ENCODE assay signal across 3 cellular contexts in the genomic region with DNA sequence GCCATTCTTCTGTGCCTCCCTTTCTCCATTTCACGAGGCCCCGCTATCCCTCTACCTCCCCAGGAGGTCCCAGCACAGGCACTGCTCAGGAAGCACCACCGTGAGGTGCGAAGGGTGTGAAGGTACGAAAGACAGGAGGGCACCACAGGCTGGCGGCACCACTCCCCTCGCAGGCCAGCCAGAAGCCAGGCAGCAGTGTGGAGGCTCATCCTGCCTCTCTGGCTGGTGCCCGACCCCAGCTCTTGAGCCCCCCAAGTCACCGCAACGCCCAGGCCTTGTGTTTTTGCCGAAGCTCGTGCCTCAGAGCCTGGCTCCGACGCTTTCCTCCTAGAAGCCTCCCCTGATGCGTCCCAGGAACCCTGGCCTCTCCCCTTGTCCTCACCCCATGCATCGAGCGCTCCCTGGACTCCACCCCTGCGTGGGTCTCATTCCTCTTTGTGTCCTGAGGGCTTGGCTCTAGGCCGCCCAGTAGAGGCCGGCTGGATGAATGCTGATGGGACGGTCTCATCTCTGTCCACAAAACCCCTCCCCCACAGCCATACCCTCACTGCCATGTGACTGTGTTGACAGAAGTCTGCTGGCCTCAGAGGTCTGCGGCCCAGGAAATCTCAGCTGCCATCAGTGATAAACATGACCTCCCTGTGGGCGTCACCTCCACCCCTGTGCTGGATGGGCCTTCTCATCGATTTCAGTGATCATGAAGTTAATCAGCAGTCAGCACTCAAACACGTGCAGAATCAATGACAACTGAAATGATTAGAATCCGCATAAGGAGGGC.
TF ChIP-seq lines count a peak whose summit lies in the region.

No MANE protein-coding gene starts in this region.

TF ChIP-seq in SK-N-SH, 30 proteins besides CTCF, POLR2A, EP300 and RAD21:
- TF ChIP-seq, protein P1, sequence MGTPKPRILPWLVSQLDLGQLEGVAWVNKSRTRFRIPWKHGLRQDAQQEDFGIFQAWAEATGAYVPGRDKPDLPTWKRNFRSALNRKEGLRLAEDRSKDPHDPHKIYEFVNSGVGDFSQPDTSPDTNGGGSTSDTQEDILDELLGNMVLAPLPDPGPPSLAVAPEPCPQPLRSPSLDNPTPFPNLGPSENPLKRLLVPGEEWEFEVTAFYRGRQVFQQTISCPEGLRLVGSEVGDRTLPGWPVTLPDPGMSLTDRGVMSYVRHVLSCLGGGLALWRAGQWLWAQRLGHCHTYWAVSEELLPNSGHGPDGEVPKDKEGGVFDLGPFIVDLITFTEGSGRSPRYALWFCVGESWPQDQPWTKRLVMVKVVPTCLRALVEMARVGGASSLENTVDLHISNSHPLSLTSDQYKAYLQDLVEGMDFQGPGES (IDR thresholded peaks at IDR 0.05; ENCODE audit: low read depth, low read length): no peak
- TF ChIP-seq TAF1 (IDR thresholded peaks at IDR 0.05; ENCODE audit: borderline replicate concordance, low read depth, low read length) (no peak), SMC3 (IDR thresholded peaks at IDR 0.05; ENCODE audit: low read depth, low read length) (no peak), EZH2phosphoT487 (IDR thresholded peaks at IDR 0.05; ENCODE audit: borderline replicate concordance, low read depth) (no peak), RFX5 (IDR thresholded peaks at IDR 0.05; ENCODE audit: low read length) (no peak), POLR2AphosphoS5 (IDR thresholded peaks at IDR 0.05; ENCODE audit: low read depth, low read length) (no peak), MEF2A (IDR thresholded peaks at IDR 0.05; ENCODE audit: borderline replicate concordance, low read depth) (no peak)

TF ChIP-seq in SK-N-SH treated with all-trans-retinoic acid at 6 μM for 48 hours, 23 proteins besides CTCF, POLR2A, EP300 and RAD21:
- TF ChIP-seq BACH2 (CRISPR knock-in tag; IDR thresholded peaks at IDR 0.05; ENCODE audit: borderline replicate concordance) (no peak), ZC3H10 (CRISPR knock-in tag; IDR thresholded peaks at IDR 0.05) (no peak), SNAI2 (CRISPR knock-in tag; IDR thresholded peaks at IDR 0.05) (no peak), CSDC2 (CRISPR knock-in tag; IDR thresholded peaks at IDR 0.05) (no peak), ISL1 (CRISPR knock-in tag; IDR thresholded peaks at IDR 0.05) (no peak), ZFP3 (CRISPR knock-in tag; IDR thresholded peaks at IDR 0.05) (no peak), ESRRG (CRISPR knock-in tag; IDR thresholded peaks at IDR 0.05) (no peak)
- TF ChIP-seq, protein P2, sequence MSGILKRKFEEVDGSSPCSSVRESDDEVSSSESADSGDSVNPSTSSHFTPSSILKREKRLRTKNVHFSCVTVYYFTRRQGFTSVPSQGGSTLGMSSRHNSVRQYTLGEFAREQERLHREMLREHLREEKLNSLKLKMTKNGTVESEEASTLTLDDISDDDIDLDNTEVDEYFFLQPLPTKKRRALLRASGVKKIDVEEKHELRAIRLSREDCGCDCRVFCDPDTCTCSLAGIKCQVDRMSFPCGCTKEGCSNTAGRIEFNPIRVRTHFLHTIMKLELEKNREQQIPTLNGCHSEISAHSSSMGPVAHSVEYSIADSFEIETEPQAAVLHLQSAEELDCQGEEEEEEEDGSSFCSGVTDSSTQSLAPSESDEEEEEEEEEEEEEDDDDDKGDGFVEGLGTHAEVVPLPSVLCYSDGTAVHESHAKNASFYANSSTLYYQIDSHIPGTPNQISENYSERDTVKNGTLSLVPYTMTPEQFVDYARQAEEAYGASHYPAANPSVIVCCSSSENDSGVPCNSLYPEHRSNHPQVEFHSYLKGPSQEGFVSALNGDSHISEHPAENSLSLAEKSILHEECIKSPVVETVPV (CRISPR knock-in tag; IDR thresholded peaks at IDR 0.05): no peak
- TF ChIP-seq, protein P3, sequence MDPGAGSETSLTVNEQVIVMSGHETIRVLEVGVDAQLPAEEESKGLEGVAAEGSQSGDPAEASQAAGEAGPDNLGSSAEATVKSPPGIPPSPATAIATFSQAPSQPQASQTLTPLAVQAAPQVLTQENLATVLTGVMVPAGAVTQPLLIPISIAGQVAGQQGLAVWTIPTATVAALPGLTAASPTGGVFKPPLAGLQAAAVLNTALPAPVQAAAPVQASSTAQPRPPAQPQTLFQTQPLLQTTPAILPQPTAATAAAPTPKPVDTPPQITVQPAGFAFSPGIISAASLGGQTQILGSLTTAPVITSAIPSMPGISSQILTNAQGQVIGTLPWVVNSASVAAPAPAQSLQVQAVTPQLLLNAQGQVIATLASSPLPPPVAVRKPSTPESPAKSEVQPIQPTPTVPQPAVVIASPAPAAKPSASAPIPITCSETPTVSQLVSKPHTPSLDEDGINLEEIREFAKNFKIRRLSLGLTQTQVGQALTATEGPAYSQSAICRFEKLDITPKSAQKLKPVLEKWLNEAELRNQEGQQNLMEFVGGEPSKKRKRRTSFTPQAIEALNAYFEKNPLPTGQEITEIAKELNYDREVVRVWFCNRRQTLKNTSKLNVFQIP (CRISPR knock-in tag; IDR thresholded peaks at IDR 0.05; ENCODE audit: borderline replicate concordance, low read depth): no peak

TF ChIP-seq in H1, 55 proteins besides CTCF, POLR2A, EP300 and RAD21:
- TF ChIP-seq, protein P4, sequence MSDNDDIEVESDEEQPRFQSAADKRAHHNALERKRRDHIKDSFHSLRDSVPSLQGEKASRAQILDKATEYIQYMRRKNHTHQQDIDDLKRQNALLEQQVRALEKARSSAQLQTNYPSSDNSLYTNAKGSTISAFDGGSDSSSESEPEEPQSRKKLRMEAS (IDR thresholded peaks at IDR 0.05): 0 out of 2 replicates have a peak, but pooled peaks have one; percentile 20
- no peak for TF ChIP-seq NANOG (IDR thresholded peaks at IDR 0.05; ENCODE audit: insufficient read depth, low read depth, low read length, poor library complexity, severe bottlenecking)
